Comparison of ENCODE assay signal across 16 cellular contexts in the genomic region with DNA sequence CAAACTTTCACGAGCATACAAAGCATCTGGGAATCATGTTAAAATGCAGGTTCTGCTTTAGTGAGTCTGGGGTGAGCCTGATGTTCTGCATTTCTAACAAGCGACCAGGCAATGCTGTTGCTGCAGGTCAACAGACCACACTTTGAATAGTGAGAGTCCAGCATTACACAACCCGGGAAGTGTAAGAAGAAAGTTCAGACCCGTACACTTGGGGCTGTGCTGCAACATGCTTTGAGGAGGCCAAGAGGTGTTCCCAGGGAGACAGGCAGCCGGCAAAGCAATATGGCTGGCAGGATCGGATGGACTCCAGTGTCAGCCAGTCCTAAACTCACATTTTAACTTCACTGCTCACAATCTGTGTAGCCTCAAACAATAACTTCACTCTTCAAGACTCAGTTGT.
"Had no signal": no experiment of that assay in that cellular context is flagged by ENCODE, and none has a peak within 500 bp of the region (broad histone marks: within the 10 kb centered on the region; RNA-seq: fewer than 3 reads in every experiment).

No MANE protein-coding gene starts in this region.

- H3K27ac ChIP-seq: ascending aorta, prostate gland, right lobe of liver, spleen, tibial nerve had no signal

- H3K4me3 ChIP-seq: ascending aorta, prostate gland, right lobe of liver, spleen, tibial nerve had no signal

- H3K27me3 ChIP-seq: ascending aorta, right lobe of liver, spleen, tibial nerve had no signal

- ATAC-seq: natural killer cell; SK-N-SH treated with all-trans-retinoic acid at 6 μM for 48 hours; stimulated activated naive B cell treated with anti-CD40 and anti-IgM and Interleukin-4, amounts not matched to agents 10 μg/mL and 1 μg/mL and 100 μg/mL, for 72 hours; T-helper 17 cell had no signal

- H3K9me3 ChIP-seq: ascending aorta, prostate gland, right lobe of liver had no signal

- H3K36me3 ChIP-seq: ascending aorta, prostate gland, spleen, tibial nerve had no signal

- H3K4me1 ChIP-seq: ascending aorta, prostate gland, right lobe of liver, tibial nerve had no signal

- DNase-seq: activated CD4-positive, alpha-beta T cell treated with anti-CD3 and anti-CD28 coated beads, Interleukin-2, amount 50 U/mL, for 4 hours; activated CD4-positive, CD25-positive, alpha-beta regulatory T cell; activated naive CD8-positive, alpha-beta T cell treated with anti-CD3 and anti-CD28 coated beads, Interleukin-2, amount 10 ng/mL, durations not matched to agents 7 days and 5 days; activated T-cell treated with anti-CD3 and anti-CD28 coated beads, Interleukin-2, amount 50 U/mL, for 48 hours; left colon; natural killer cell; occipital lobe; right lobe of liver; spleen; stimulated activated CD4-positive, alpha-beta T cell treated with anti-CD3 and anti-CD28 coated beads, Interleukin-1b, Interleukin-23, amount 100 ng/mL, for 48 hours; stimulated activated naive B cell treated with anti-CD40 and anti-IgM and Interleukin-4, amounts not matched to agents 10 μg/mL and 1 μg/mL and 100 μg/mL, for 72 hours; T-helper 17 cell had no signal
